8 cellular contexts compared by ENCODE assay signal in the genomic region with DNA sequence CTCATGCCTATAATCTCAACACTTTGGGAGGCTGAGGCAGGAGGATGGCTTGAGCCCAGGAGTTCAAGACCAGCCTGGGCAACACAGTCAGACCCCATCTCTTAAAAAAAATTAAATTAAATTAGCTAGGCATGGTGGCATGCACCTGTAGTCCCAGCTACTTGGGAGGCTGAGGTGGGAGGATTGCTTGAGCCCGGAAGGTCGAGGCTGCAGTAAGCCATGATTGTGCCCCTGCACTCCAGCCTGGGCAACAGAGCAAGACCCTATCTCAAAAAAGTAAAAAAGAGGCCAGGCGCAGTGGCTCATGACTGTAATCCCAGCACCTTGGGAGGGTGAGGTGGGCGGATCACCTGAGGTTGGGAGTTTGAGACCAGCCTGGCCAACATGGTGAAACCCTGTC. TPM values are rescaled to one million over a fixed set of nuclear protein-coding genes. Genes with fewer than 3 reads are reported as not detected.
A peak's percentile ranks its signal among the peaks of the same experiment; 100 is the strongest.
DNase-seq lines count a peak whose midpoint lies in the region; ATAC-seq, FAIRE-seq and TF ChIP-seq lines count a peak whose summit lies in the region.
"Not testable (repeated sequence)": the region's sequence is repeated elsewhere in the genome, so short reads cannot be mapped to it uniquely, and the experiment has no call there.

No MANE protein-coding gene starts in this region.

- H3K4me1 ChIP-seq in K562 (replicated peaks in 1 of 2; ENCODE audit: control insufficient read depth in 2 of 2, insufficient read depth in 2 of 2, low read length in 2 of 2) (peaks cover 9 to 21% of the 10 kb centered on the region in 2 experiments; a peak in 4 of 5 replicates), esophagus squamous epithelium (peaks cover 31 to 97% (median 60%) of the 10 kb centered on the region in 3 donors), right cardiac atrium (ENCODE audit: control insufficient read depth, insufficient read depth, low read length) (peaks cover 36% of the 10 kb centered on the region), smooth muscle cell (ENCODE audit: low read depth) (peaks cover 36% of the 10 kb centered on the region), testis (peaks cover 57% of the 10 kb centered on the region), vagina (peaks cover 77% of the 10 kb centered on the region)

- in situ Hi-C loops in K562 (cut with MboI), result not testable (repeated sequence)

- WGBS in K562 (ENCODE audit: insufficient coverage, low coverage, missing lambda C conversion rate), result 70% methylated on average over 4 of the region's 4 CpGs
- 98% methylated on average over 4 of the region's 4 CpGs for WGBS in esophagus squamous epithelium, 2 donors
- WGBS in right cardiac atrium, result 98% methylated on average over 4 of the region's 4 CpGs
- 100% methylated on average over 4 of the region's 4 CpGs for WGBS in smooth muscle cell (ENCODE audit: low lambda C conversion rate)
- WGBS in testis, 2 donors, result 94 to 95% methylated on average over 4 of the region's 4 CpGs

- not testable (repeated sequence) for H3K4me2 ChIP-seq in K562 (ENCODE audit: insufficient read depth, low read length); smooth muscle cell

- not testable (repeated sequence) for H3K4me3 Mint-ChIP-seq in activated T-cell treated with anti-CD3 and anti-CD28 coated beads, Interleukin-2, amount 50 U/mL, for 72 hours

- not testable (repeated sequence) for H4K20me1 ChIP-seq in K562 (replicated peaks; ENCODE audit: control insufficient read depth, insufficient read depth, low read length); smooth muscle cell (ENCODE audit: low read depth)

- not testable (repeated sequence) for ATAC-seq in activated T-cell treated with anti-CD3 and anti-CD28 coated beads, Interleukin-2, amount 50 U/mL, for 72 hours (replicated peaks in 1 of 2); K562; right cardiac atrium

- H3K9me1 ChIP-seq in K562 (ENCODE audit: control insufficient read depth, insufficient read depth, low read length), result not testable (repeated sequence)

- POLR2A ChIA-PET in RWPE1 (lab: Yijun Ruan, JAX; ENCODE audit: low non-redundant PET), result not testable (repeated sequence)
- POLR2A ChIA-PET in K562 (lab: Yijun Ruan, JAX), result interaction anchor here (0.6 kb wide), 1 partner anchor 55 kb away, joined by 4 read pairs; no protein-coding TSS in a partner anchor

- not testable (repeated sequence) for FAIRE-seq in K562 (lab: Jason Lieb, UNC)

- H2AFZ ChIP-seq in K562 (ENCODE audit: low read depth, low read length); smooth muscle cell (ENCODE audit: low read depth): not testable (repeated sequence)

- not testable (repeated sequence) for H3K9me3 Mint-ChIP-seq in activated T-cell treated with anti-CD3 and anti-CD28 coated beads, Interleukin-2, amount 50 U/mL, for 72 hours

- TF ChIP-seq RAD21 in K562 (CRISPR knock-in tag; conservative IDR thresholded peaks at IDR 0.05 in 1 of 2, IDR thresholded peaks at IDR 0.05 in 1 of 2), result not testable (repeated sequence)

- H3K36me3 Mint-ChIP-seq in activated T-cell treated with anti-CD3 and anti-CD28 coated beads, Interleukin-2, amount 50 U/mL, for 72 hours (ENCODE audit: insufficient read depth in 2 of 2), result peaks cover 7 to 22% of the 10 kb centered on the region in 2 donors

- not testable (repeated sequence) for TF ChIP-seq CTCF in RWPE1 (conservative IDR thresholded peaks at IDR 0.05; ENCODE audit: low read depth); K562 (IDR thresholded peaks at IDR 0.05 in 2 of 3, conservative IDR thresholded peaks at IDR 0.05 in 1 of 3; ENCODE audit: insufficient read depth in 2 of 3, low read depth in 1 of 3, low read length in 3 of 3); esophagus squamous epithelium (IDR thresholded peaks at IDR 0.05); smooth muscle cell (IDR thresholded peaks at IDR 0.05; ENCODE audit: borderline replicate concordance, insufficient read depth, poor library complexity, severe bottlenecking); testis (IDR thresholded peaks at IDR 0.05); vagina (IDR thresholded peaks at IDR 0.05)

- not testable (repeated sequence) for H3K36me3 ChIP-seq in K562 (ENCODE audit: control insufficient read depth, insufficient read depth, low read length); esophagus squamous epithelium; smooth muscle cell (ENCODE audit: low read depth); testis (ENCODE audit: low read depth, missing control alignments); vagina

- H3K27me3 ChIP-seq in K562 (ENCODE audit: control insufficient read depth in 2 of 2, insufficient read depth in 2 of 2, low read length in 2 of 2); esophagus squamous epithelium; right cardiac atrium (ENCODE audit: control insufficient read depth, insufficient read depth); smooth muscle cell (ENCODE audit: low read depth); testis; vagina: not testable (repeated sequence)

- CTCF ChIA-PET in RWPE1 (lab: Yijun Ruan, JAX), result interaction anchor here (1.5 kb wide), 1 partner anchor 12 kb away, joined by 4 read pairs; no protein-coding TSS in a partner anchor
- CTCF ChIA-PET in K562 (lab: Yijun Ruan, JAX; ENCODE audit: low intra/inter-chr PET ratio), result not testable (repeated sequence)

- H3K27ac ChIP-seq in RWPE1 (peak overlapping the region; percentile 74; the same call in 1 of the 2 replicates), esophagus squamous epithelium (peak overlapping the region in 3 of 4 donors; percentile 68 to 92 (median 86)), smooth muscle cell (ENCODE audit: low read depth) (peak overlapping the region; percentile 86), testis (peak overlapping the region; percentile 13 to 93), vagina (peak overlapping the region; percentile 74)
- not testable (repeated sequence) for H3K27ac ChIP-seq in K562 (ENCODE audit: extremely low read depth, low read depth, low read length); right cardiac atrium (ENCODE audit: low read length)

- TF ChIP-seq POLR2A in K562 (conservative IDR thresholded peaks at IDR 0.05); esophagus squamous epithelium (IDR thresholded peaks at IDR 0.05); testis (IDR thresholded peaks at IDR 0.05); vagina (IDR thresholded peaks at IDR 0.05): not testable (repeated sequence)

- not testable (repeated sequence) for DNase-seq in RWPE1 (ENCODE audit: low spot score); activated T-cell treated with anti-CD3 and anti-CD28 coated beads, Interleukin-2, amount 50 U/mL, for 72 hours; K562 (ENCODE audit: extremely low read depth in 1 of 4, low spot score in 3 of 4); esophagus squamous epithelium (lab: John Stamatoyannopoulos, UW); smooth muscle cell (lab: John Stamatoyannopoulos, UW; ENCODE audit: unreplicated experiment); testis; vagina (ENCODE audit: extremely low spot score in 2 of 2)
- DNase-seq in right cardiac atrium, result peak in 2 of 3 donors; percentile 24 to 27

- H3K9me3 ChIP-seq in K562 (replicated peaks; ENCODE audit: control insufficient read depth, insufficient read depth, low read depth, low read length); esophagus squamous epithelium; right cardiac atrium (ENCODE audit: control insufficient read depth, low read length); smooth muscle cell (replicated peaks; ENCODE audit: low read depth); testis; vagina: not testable (repeated sequence)

- intact Hi-C loops in K562 (cut with micrococcal nuclease); esophagus squamous epithelium (cut with DNase I); right cardiac atrium (cut with DNase I); testis (cut with DNase I; ENCODE audit: low total_unique reads); vagina (cut with DNase I): not testable (repeated sequence)

- H3F3A ChIP-seq in smooth muscle cell (ENCODE audit: low read depth), result peaks cover 17% of the 10 kb centered on the region

- peak overlapping the region; percentile 86 for H3K27ac Mint-ChIP-seq in activated T-cell treated with anti-CD3 and anti-CD28 coated beads, Interleukin-2, amount 50 U/mL, for 72 hours

- H3K27me3 Mint-ChIP-seq in activated T-cell treated with anti-CD3 and anti-CD28 coated beads, Interleukin-2, amount 50 U/mL, for 72 hours (ENCODE audit: low read depth), result not testable (repeated sequence)

- not testable (repeated sequence) for H3K4me3 ChIP-seq in K562; esophagus squamous epithelium; right cardiac atrium (ENCODE audit: low read length); smooth muscle cell; testis; vagina

- TF ChIP-seq EP300 in K562 (IDR thresholded peaks at IDR 0.05; ENCODE audit: low read length), result not testable (repeated sequence)

- H3K9ac ChIP-seq in K562 (ENCODE audit: insufficient read depth in 1 of 2, low read depth in 2 of 2, low read length in 2 of 2); smooth muscle cell (ENCODE audit: low read depth): not testable (repeated sequence)

- peaks cover 50% of the 10 kb centered on the region for H3K4me1 Mint-ChIP-seq in activated T-cell treated with anti-CD3 and anti-CD28 coated beads, Interleukin-2, amount 50 U/mL, for 72 hours (ENCODE audit: low read depth)

- not testable (repeated sequence) for H3K79me2 ChIP-seq in K562 (ENCODE audit: control insufficient read depth, insufficient read depth, low read length)
- H3K79me2 ChIP-seq in smooth muscle cell (ENCODE audit: low read depth), result peaks cover 63% of the 10 kb centered on the region

- not testable (repeated sequence) for BruUV-seq in K562 (replicated peaks; lab: Mats Ljungman, UMichigan)

RNA-seq across cellular contexts. Expression of a gene that starts 8.2 kb away (rescaled TPM):
- 100 to 1,000 TPM; 159 to 193 TPM for total RNA-seq in activated T-cell treated with anti-CD3 and anti-CD28 coated beads, Interleukin-2, amount 50 U/mL, for 72 hours
- 46.9 and 72.4 TPM in 2 replicates for total RNA-seq in K562 (2011; cell fraction: chromatin; rRNA removed; ENCODE audit: low replicate concordance)
- total RNA-seq in K562 (2011; cell fraction: nucleolus; rRNA removed), result 41.5 and 47.5 TPM in 2 replicates
- 38.9 and 42.0 TPM in 2 replicates for total RNA-seq in K562 (2011; cell fraction: nucleoplasm; rRNA removed)
- total RNA-seq in K562 (2014; rRNA removed) (18.8 and 21.3 TPM in 2 replicates), K562 (2014; rRNA removed; fragmentation: Illumina TruSeq; extraction: Trizol) (11.0 and 14.5 TPM in 2 replicates), K562 (2015; rRNA removed; fragmentation: Illumina TruSeq; extraction: Trizol) (5.3 and 6.9 TPM in 2 replicates), K562 (2021) (31.6 and 34.8 TPM in 2 replicates), esophagus squamous epithelium (10 to 100 TPM; 11.3 to 42.2 (median 24.1) TPM), right cardiac atrium (100 to 1,000 TPM in 3 of 4 donors, 10 to 100 TPM in 1; 99.1 to 158 (median 114) TPM), smooth muscle cell (63.8 and 129 TPM in 2 replicates), testis (100 to 1,000 TPM in 1 of 2 donors, 10 to 100 TPM in 1; 96.4 to 101 TPM), vagina (93.8 TPM)
- polyA plus RNA-seq in K562 (2011; rRNA removed) (10.3 and 26.8 TPM in 2 replicates), K562 (2014; fragmentation: Illumina TruSeq; extraction: Trizol) (29.7 and 30.8 TPM in 2 replicates), K562 (2014; fragmentation: Nextera tagmentation; extraction: Ambion mirVana) (under 1 TPM; 0.56 to 0.61 TPM), K562 (2014; rRNA removed) (10.1 and 12.1 TPM in 2 replicates), right cardiac atrium (76.2 TPM), smooth muscle cell (101 and 108 TPM in 2 replicates), testis (ENCODE audit: insufficient read depth, low read depth, low replicate concordance) (66.1 TPM)
- polyA plus RNA-seq in K562 (2011; cell fraction: cytosol; rRNA removed), result 5.5 and 9.8 TPM in 2 replicates
- polyA plus RNA-seq in K562 (2011; cell fraction: nucleus; rRNA removed), result 12.7 and 17.7 TPM in 2 replicates
- polyA plus RNA-seq in K562 (2012), result 20.2 and 46.9 TPM in 2 replicates
- polyA minus RNA-seq in K562 (2011; rRNA and poly(A)+ RNA removed), result 9.1 and 14.0 TPM in 2 replicates
- polyA minus RNA-seq in K562 (2011; cell fraction: cytosol; rRNA and poly(A)+ RNA removed), result 9.9 and 13.4 TPM in 2 replicates
- 9.1 and 11.0 TPM in 2 replicates for polyA minus RNA-seq in K562 (2011; cell fraction: nucleus; rRNA and poly(A)+ RNA removed)
